In the genomic region with DNA sequence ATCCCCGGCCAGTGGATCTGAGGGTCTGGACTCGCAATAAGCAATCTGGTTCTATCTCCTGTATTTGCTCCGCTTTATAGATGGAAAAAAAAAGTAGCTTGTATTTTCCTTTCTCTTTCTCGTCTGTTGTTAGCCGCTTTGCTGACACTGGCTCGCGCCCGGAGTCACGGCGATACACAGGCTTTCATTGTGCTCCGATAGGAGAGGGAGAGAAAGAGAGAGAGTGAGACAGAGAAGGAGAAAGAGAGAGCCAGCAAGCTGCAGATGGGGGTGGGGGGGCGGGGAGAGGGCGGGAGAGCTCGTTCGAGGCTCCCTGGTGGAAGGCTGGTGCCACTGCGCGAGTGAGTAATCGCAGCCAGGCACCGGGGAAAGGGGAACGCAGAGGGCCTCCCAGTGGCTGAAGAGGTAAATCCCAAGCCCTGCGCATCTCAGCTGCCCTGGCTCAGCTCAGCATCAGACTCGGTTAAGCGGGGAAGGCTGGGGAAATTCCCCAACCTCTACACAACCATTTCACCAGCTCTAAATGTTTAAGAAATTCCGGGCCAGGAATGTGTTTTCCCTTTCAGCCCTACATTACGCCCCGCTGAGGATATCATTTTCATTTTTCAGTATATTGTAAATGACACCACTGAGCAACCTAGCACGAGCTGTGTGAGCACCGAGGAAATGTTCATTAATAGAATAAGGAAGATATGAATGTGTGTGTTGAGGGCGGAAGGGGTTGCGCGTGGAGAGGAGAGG, we compare ENCODE assay signal across 1 cellular context.
TF ChIP-seq lines count a peak whose summit lies in the region.

Gene MAML2, minus strand, starts transcription at position 225 of the 741 bp plus-strand sequence. CDS start 1,300 bp downstream, outside the sequence.

TF ChIP-seq in HepG2, 621 proteins besides CTCF, POLR2A, EP300 and RAD21 (continued from another document):
- TF ChIP-seq, protein P1, sequence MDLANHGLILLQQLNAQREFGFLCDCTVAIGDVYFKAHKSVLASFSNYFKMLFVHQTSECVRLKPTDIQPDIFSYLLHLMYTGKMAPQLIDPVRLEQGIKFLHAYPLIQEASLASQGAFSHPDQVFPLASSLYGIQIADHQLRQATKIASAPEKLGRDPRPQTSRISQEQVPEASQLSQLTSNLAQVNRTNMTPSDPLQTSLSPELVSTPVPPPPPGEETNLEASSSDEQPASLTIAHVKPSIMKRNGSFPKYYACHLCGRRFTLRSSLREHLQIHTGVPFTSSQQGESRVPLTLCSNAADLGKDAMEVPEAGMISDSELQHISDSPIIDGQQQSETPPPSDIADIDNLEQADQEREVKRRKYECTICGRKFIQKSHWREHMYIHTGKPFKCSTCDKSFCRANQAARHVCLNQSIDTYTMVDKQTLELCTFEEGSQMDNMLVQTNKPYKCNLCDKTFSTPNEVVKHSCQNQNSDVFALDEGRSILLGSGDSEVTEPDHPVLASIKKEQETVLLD (CRISPR knock-in tag; IDR thresholded peaks at IDR 0.05; ENCODE audit: low read depth): no peak
- TF ChIP-seq KAT2B (IDR thresholded peaks at IDR 0.05; ENCODE audit: borderline replicate concordance, low read depth, low read length) (no peak), MIXL1 (CRISPR knock-in tag; IDR thresholded peaks at IDR 0.05) (no peak), SP4 (CRISPR knock-in tag; IDR thresholded peaks at IDR 0.05) (no peak), ZNF879 (CRISPR knock-in tag; IDR thresholded peaks at IDR 0.05) (no peak), KAT7 (CRISPR knock-in tag; IDR thresholded peaks at IDR 0.05; ENCODE audit: borderline replicate concordance) (no peak), ZNF572 (CRISPR knock-in tag; IDR thresholded peaks at IDR 0.05) (no peak), PITX1 (CRISPR knock-in tag; IDR thresholded peaks at IDR 0.05) (peak; percentile 26; the same call in 1 of the 2 replicates), BORCS8-MEF2B (CRISPR knock-in tag; IDR thresholded peaks at IDR 0.05) (no peak), NFE2L2 (IDR thresholded peaks at IDR 0.05; ENCODE audit: low read length) (no peak), TEAD3 (CRISPR knock-in tag; optimal IDR thresholded peaks at IDR 0.05; ENCODE audit: borderline replicate concordance) (peak; percentile 48), NR2F6 (IDR thresholded peaks at IDR 0.05) (no peak), NR2F6 (CRISPR knock-in tag; IDR thresholded peaks at IDR 0.05) (0 out of 2 replicates have a peak, but pooled peaks have one; percentile 39), TAF1 (CRISPR knock-in tag; IDR thresholded peaks at IDR 0.05) (no peak), HNRNPL (IDR thresholded peaks at IDR 0.05; ENCODE audit: low read depth, low read length) (no peak), NFRKB (IDR thresholded peaks at IDR 0.05) (no peak), ZNF652 (CRISPR knock-in tag; IDR thresholded peaks at IDR 0.05; ENCODE audit: borderline replicate concordance, low read depth) (no peak), CEBPB (IDR thresholded peaks at IDR 0.05; ENCODE audit: borderline replicate concordance, low read depth, low read length) (no peak), RBFOX2 (IDR thresholded peaks at IDR 0.05; ENCODE audit: low read depth, low read length) (no peak), ZNF747 (CRISPR knock-in tag; IDR thresholded peaks at IDR 0.05; ENCODE audit: borderline replicate concordance) (no peak), ZNF75D (CRISPR knock-in tag; IDR thresholded peaks at IDR 0.05; ENCODE audit: borderline replicate concordance) (no peak), TOPORS (CRISPR knock-in tag; IDR thresholded peaks at IDR 0.05) (no peak), SRSF1 (optimal IDR thresholded peaks at IDR 0.05; ENCODE audit: low read depth, low read length) (no peak), ATF2 (CRISPR knock-in tag; IDR thresholded peaks at IDR 0.05) (no peak), HCFC1 (IDR thresholded peaks at IDR 0.05; ENCODE audit: low read depth, low read length) (no peak), ZBTB42 (CRISPR knock-in tag; IDR thresholded peaks at IDR 0.05) (no peak), IKZF5 (CRISPR knock-in tag; IDR thresholded peaks at IDR 0.05) (peak; percentile 60; the same call in 1 of the 2 replicates), ZIK1 (CRISPR knock-in tag; IDR thresholded peaks at IDR 0.05; ENCODE audit: borderline replicate concordance, low read depth) (no peak), FLYWCH1 (CRISPR knock-in tag; IDR thresholded peaks at IDR 0.05) (no peak), TARDBP (CRISPR knock-in tag; IDR thresholded peaks at IDR 0.05) (no peak), ZNF883 (CRISPR knock-in tag; IDR thresholded peaks at IDR 0.05; ENCODE audit: not compliant biosample characterization) (no peak)
- TF ChIP-seq, protein P2, sequence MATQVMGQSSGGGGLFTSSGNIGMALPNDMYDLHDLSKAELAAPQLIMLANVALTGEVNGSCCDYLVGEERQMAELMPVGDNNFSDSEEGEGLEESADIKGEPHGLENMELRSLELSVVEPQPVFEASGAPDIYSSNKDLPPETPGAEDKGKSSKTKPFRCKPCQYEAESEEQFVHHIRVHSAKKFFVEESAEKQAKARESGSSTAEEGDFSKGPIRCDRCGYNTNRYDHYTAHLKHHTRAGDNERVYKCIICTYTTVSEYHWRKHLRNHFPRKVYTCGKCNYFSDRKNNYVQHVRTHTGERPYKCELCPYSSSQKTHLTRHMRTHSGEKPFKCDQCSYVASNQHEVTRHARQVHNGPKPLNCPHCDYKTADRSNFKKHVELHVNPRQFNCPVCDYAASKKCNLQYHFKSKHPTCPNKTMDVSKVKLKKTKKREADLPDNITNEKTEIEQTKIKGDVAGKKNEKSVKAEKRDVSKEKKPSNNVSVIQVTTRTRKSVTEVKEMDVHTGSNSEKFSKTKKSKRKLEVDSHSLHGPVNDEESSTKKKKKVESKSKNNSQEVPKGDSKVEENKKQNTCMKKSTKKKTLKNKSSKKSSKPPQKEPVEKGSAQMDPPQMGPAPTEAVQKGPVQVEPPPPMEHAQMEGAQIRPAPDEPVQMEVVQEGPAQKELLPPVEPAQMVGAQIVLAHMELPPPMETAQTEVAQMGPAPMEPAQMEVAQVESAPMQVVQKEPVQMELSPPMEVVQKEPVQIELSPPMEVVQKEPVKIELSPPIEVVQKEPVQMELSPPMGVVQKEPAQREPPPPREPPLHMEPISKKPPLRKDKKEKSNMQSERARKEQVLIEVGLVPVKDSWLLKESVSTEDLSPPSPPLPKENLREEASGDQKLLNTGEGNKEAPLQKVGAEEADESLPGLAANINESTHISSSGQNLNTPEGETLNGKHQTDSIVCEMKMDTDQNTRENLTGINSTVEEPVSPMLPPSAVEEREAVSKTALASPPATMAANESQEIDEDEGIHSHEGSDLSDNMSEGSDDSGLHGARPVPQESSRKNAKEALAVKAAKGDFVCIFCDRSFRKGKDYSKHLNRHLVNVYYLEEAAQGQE (IDR thresholded peaks at IDR 0.05; ENCODE audit: borderline replicate concordance in 1 of 2, low read depth in 1 of 2, low read length in 2 of 2): no peak
- TF ChIP-seq, protein P3, sequence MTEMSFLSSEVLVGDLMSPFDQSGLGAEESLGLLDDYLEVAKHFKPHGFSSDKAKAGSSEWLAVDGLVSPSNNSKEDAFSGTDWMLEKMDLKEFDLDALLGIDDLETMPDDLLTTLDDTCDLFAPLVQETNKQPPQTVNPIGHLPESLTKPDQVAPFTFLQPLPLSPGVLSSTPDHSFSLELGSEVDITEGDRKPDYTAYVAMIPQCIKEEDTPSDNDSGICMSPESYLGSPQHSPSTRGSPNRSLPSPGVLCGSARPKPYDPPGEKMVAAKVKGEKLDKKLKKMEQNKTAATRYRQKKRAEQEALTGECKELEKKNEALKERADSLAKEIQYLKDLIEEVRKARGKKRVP (CRISPR knock-in tag; IDR thresholded peaks at IDR 0.05): no peak
- TF ChIP-seq, protein P4, sequence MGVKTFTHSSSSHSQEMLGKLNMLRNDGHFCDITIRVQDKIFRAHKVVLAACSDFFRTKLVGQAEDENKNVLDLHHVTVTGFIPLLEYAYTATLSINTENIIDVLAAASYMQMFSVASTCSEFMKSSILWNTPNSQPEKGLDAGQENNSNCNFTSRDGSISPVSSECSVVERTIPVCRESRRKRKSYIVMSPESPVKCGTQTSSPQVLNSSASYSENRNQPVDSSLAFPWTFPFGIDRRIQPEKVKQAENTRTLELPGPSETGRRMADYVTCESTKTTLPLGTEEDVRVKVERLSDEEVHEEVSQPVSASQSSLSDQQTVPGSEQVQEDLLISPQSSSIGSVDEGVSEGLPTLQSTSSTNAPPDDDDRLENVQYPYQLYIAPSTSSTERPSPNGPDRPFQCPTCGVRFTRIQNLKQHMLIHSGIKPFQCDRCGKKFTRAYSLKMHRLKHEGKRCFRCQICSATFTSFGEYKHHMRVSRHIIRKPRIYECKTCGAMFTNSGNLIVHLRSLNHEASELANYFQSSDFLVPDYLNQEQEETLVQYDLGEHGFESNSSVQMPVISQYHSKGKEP (CRISPR knock-in tag; IDR thresholded peaks at IDR 0.05): no peak
